13 cellular contexts compared by ENCODE assay signal in the genomic region with DNA sequence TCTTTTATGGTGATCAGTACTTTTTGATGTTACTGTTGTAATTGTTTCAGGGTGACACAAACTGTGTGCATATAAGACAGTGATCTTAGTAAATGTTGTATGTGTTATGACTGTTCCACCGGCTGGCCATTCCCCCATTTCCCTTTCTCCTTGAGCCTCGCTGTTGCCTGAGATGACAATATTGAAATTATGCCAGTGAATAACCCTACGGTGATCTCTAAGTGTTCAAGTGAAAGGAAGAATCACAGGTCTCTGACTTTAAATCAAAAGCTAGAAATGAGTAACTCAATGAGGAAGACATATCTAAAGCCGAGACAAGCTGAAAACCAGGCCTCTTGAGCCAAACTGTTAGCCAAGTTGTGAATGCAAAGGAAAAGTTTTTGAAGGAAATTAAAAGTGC. TPM values are rescaled to one million over a fixed set of nuclear protein-coding genes. Genes with fewer than 3 reads are reported as not detected.
A peak's percentile ranks its signal among the peaks of the same experiment; 100 is the strongest.
DNase-seq lines count a peak whose midpoint lies in the region; ATAC-seq and TF ChIP-seq lines count a peak whose summit lies in the region.
"Had no signal": no experiment of that assay in that cellular context is flagged by ENCODE, and none has a peak within 500 bp of the region (broad histone marks: within the 10 kb centered on the region; RNA-seq: fewer than 3 reads in every experiment).

No MANE protein-coding gene starts in this region.

- no peaks in the 10 kb centered on the region for H3K9me3 Mint-ChIP-seq in activated T-helper 17 cell treated with anti-CD3 and anti-CD28 coated beads, Interleukin-2, amount 50 U/mL, for 72 hours

- intact Hi-C loops in testis (cut with DNase I; ENCODE audit: low total_unique reads): no loop called here

- H3K27ac ChIP-seq in testis: no peak overlapping the region

- no peaks in the 10 kb centered on the region for H3K36me3 Mint-ChIP-seq in activated T-helper 17 cell treated with anti-CD3 and anti-CD28 coated beads, Interleukin-2, amount 50 U/mL, for 72 hours (ENCODE audit: low read depth)

- H3K9me3 ChIP-seq in testis: no peaks in the 10 kb centered on the region

- no peaks in the 10 kb centered on the region for H3K4me1 ChIP-seq in testis

- DNase-seq in GM13977 (ENCODE audit: low spot score) (peak; percentile 30), testis (no peak), NCI-H187 treated with DMSO at 0.1 percent for 48 hours (lab: John Stamatoyannopoulos, UW) (no peak)
- no peak for DNase-seq in stimulated activated naive CD4-positive, alpha-beta T cell (lab: John Stamatoyannopoulos, UW)
- DNase-seq: dermis blood vessel endothelial cell, DMS79 treated with DMSO at 0.1 percent for 48 hours, left ventricle myocardium superior, NCI-H1930, NCI-H69 had no signal

- H3K27ac Mint-ChIP-seq in activated T-helper 17 cell treated with anti-CD3 and anti-CD28 coated beads, Interleukin-2, amount 50 U/mL, for 72 hours: peak overlapping the region; percentile 4
- H3K27ac Mint-ChIP-seq: activated T-helper 1 cell treated with anti-CD3 and anti-CD28 coated beads, Interleukin-12 subunit alpha, Interleukin-12 subunit beta, Interleukin-2, Interleukin-4 antibody, amounts not matched to agents 30 ng/mL and 10 ng/mL and 1 ng/mL, durations not matched to agents 14 hours and 24 hours and 36 hours had no signal

- no peak overlapping the region for H3K4me3 Mint-ChIP-seq in activated T-helper 17 cell treated with anti-CD3 and anti-CD28 coated beads, Interleukin-2, amount 50 U/mL, for 72 hours
- H3K4me3 Mint-ChIP-seq: activated T-helper 1 cell treated with anti-CD3 and anti-CD28 coated beads, Interleukin-12 subunit alpha, Interleukin-12 subunit beta, Interleukin-2, Interleukin-4 antibody, amounts not matched to agents 30 ng/mL and 10 ng/mL and 1 ng/mL, durations not matched to agents 14 hours and 24 hours and 36 hours had no signal

- H3K27me3 ChIP-seq in testis: no peaks in the 10 kb centered on the region

- ATAC-seq in GM19023 (IDR thresholded peaks at IDR 0.05; ENCODE audit: unreplicated experiment): peak; percentile 78
- peak; percentile 80 for ATAC-seq in HG02840 (IDR thresholded peaks at IDR 0.05; ENCODE audit: low FRiP score, unreplicated experiment)
- peak; percentile 94 for ATAC-seq in activated T-helper 17 cell treated with anti-CD3 and anti-CD28 coated beads, Interleukin-2, amount 50 U/mL, for 72 hours (replicated peaks)
- ATAC-seq: left ventricle myocardium superior had no signal

- 83 to 89% methylated on average over 4 of the region's 4 CpGs for WGBS in testis, 2 donors

- H3K4me3 ChIP-seq in testis: no peak overlapping the region

- no peaks in the 10 kb centered on the region for H3K27me3 Mint-ChIP-seq in activated T-helper 17 cell treated with anti-CD3 and anti-CD28 coated beads, Interleukin-2, amount 50 U/mL, for 72 hours

- TF ChIP-seq POLR2A in testis (IDR thresholded peaks at IDR 0.05): no peak

- H3K4me1 Mint-ChIP-seq in activated T-helper 17 cell treated with anti-CD3 and anti-CD28 coated beads, Interleukin-2, amount 50 U/mL, for 72 hours: peaks cover 16% of the 10 kb centered on the region

- in situ Hi-C loops in GM13977 (cut with MboI; ENCODE audit: low pct_unique_long_range_greater_than_20kb, low sequenced_read_pairs, unreplicated experiment): no loop called here

- no peaks in the 10 kb centered on the region for H3K36me3 ChIP-seq in testis (ENCODE audit: low read depth, missing control alignments)

- TF ChIP-seq CTCF in GM13977 (IDR thresholded peaks at IDR 0.05; ENCODE audit: extremely low read depth, insufficient read depth, missing control alignments): no peak
- no peak for TF ChIP-seq CTCF in testis (IDR thresholded peaks at IDR 0.05)

RNA-seq across cellular contexts. Expression of gene TULP4, which starts 32.3 kb away (rescaled TPM):
- 10 to 100 TPM; 10.8 to 31.2 TPM for total RNA-seq in activated T-helper 17 cell treated with anti-CD3 and anti-CD28 coated beads, Interleukin-2, amount 50 U/mL, for 72 hours
- 100 to 1,000 TPM; 116 to 211 TPM for total RNA-seq in testis
- polyA plus RNA-seq in testis (ENCODE audit: insufficient read depth, low read depth, low replicate concordance): 18.0 TPM
